ENCODE assay signal across 17 cellular contexts in the genomic region with DNA sequence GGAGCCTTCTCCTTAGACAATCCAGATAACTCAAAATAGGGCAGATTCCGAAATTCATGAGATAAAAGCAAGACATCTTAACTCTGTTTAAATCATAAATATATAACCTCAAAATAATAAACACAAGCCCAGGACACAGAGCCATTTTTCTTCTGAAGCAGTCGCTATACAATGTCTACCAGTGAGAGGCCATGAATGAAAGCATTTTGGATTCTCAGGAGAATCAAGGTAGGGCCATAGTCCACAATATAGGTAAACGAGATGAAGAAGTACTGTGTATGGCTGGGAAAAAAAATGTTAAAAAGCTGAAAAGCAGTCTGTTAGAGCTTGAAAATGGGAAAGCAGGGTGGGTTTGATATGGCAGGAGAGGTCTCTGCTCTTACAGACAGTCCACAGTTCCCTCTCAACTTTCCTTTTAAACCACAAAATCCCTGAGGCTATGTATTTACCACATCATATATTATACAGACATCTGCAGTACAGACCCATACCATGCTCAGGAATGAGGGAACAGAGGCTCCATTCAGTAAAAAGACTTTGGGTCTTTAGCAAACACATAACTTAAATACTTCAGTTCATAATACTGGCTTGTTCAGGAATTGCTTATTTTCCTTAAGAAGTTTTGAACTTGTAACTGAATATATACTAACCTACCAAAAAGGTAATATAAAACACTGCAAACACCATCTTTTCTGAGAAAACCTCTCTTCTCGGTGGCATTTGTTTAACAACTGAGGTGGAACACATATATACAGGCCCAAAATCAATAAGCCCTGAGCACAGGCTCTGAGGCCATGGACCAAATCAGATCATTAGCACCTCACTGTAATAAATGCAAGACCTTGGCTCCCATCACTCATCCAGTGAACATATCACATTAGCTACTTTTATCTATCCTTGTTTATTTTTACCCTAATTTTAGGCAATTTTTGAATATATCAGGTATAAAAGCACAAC.
DNase-seq lines count a peak whose midpoint lies in the region; ATAC-seq and TF ChIP-seq lines count a peak whose summit lies in the region.
"Had no signal": no experiment of that assay in that cellular context is flagged by ENCODE, and none has a peak within 500 bp of the region (broad histone marks: within the 10 kb centered on the region; RNA-seq: fewer than 3 reads in every experiment).

No MANE protein-coding gene starts in this region.

- no peak overlapping the region for H3K4me3 ChIP-seq in heart right ventricle
- H3K4me3 ChIP-seq in dorsolateral prefrontal cortex = no peak overlapping the region
- no peak overlapping the region for H3K4me3 ChIP-seq in neural progenitor cell
- H3K4me3 ChIP-seq: left lung, upper lobe of left lung had no signal

- no peaks in the 10 kb centered on the region for H3F3A ChIP-seq in neural progenitor cell (ENCODE audit: low read depth)

- H3K4me2 ChIP-seq in neural progenitor cell = no peak overlapping the region

- H3K27ac ChIP-seq in heart right ventricle = peak overlapping the region; percentile 16 to 89 (median 66)
- H3K27ac ChIP-seq in dorsolateral prefrontal cortex = peak overlapping the region in 43 of 59 donors; percentile 5 to 73 (median 51)
- no peak overlapping the region for H3K27ac ChIP-seq in neural progenitor cell
- H3K27ac ChIP-seq: left lung, upper lobe of left lung had no signal

- no peak overlapping the region for H3K9ac ChIP-seq in neural progenitor cell

- DNase-seq in heart right ventricle = no peak
- no peak for DNase-seq in Right ventricle myocardium inferior (ENCODE audit: missing footprints)
- no peak for DNase-seq in dorsolateral prefrontal cortex
- DNase-seq in type B pancreatic cell (ENCODE audit: extremely low spot score, unreplicated experiment) = no peak
- DNase-seq in neural progenitor cell (ENCODE audit: low spot score) = no peak
- DNase-seq in activated CD4-positive, alpha-beta memory T cell treated with anti-CD3 and anti-CD28 coated beads, Interleukin-2, amount 10 ng/mL, durations not matched to agents 7 days and 5 days = no peak
- no peak for DNase-seq in medulla oblongata (ENCODE audit: extremely low spot score)
- DNase-seq: activated CD8-positive, alpha-beta memory T cell treated with anti-CD3 and anti-CD28 coated beads for 24 hours; H7; left lung; natural killer cell; NCI-H524 treated with DMSO at 0.1 percent for 48 hours; retina; stimulated activated CD4-positive, alpha-beta T cell treated with anti-CD3 and anti-CD28 coated beads, Interleukin-2, amount 100 ng/mL, for 48 hours; upper lobe of left lung had no signal

- H3K27ac Mint-ChIP-seq in nephron (peak overlapping the region; percentile 29 to 83 (median 70)), type B pancreatic cell (peak overlapping the region; percentile 3), neural progenitor cell (no peak overlapping the region)
- H3K27ac Mint-ChIP-seq in activated CD4-positive, alpha-beta memory T cell treated with anti-CD3 and anti-CD28 coated beads, Interleukin-2, amount 10 ng/mL, durations not matched to agents 7 days and 5 days = no peak overlapping the region
- H3K27ac Mint-ChIP-seq: dendritic cell treated with granulocyte-macrophage colony-stimulating factor and Interleukin-4, amounts not matched to agents 40 ng/mL and 50 ng/mL, for 4 days; natural killer cell had no signal

- ATAC-seq in heart right ventricle (no peak), Right ventricle myocardium inferior (no peak)
- ATAC-seq: left lung, natural killer cell had no signal

- H3K27me3 Mint-ChIP-seq in nephron (ENCODE audit: low read depth) (no peaks in the 10 kb centered on the region), type B pancreatic cell (no peaks in the 10 kb centered on the region), neural progenitor cell (ENCODE audit: insufficient read depth, low read depth) (peaks cover 4% of the 10 kb centered on the region)
- peaks cover 7% of the 10 kb centered on the region for H3K27me3 Mint-ChIP-seq in activated CD4-positive, alpha-beta memory T cell treated with anti-CD3 and anti-CD28 coated beads, Interleukin-2, amount 10 ng/mL, durations not matched to agents 7 days and 5 days

- H3K36me3 ChIP-seq in heart right ventricle (no peaks in the 10 kb centered on the region), neural progenitor cell (no peaks in the 10 kb centered on the region)
- H3K36me3 ChIP-seq: left lung, upper lobe of left lung had no signal

- 65 to 74% methylated on average over 4 of the region's 4 CpGs for WGBS in heart right ventricle, 2 donors

- no peak overlapping the region for H2AFZ ChIP-seq in neural progenitor cell (replicated peaks)

- H3K4me3 Mint-ChIP-seq in nephron (no peak overlapping the region), type B pancreatic cell (no peak overlapping the region), neural progenitor cell (no peak overlapping the region)
- H3K4me3 Mint-ChIP-seq in activated CD4-positive, alpha-beta memory T cell treated with anti-CD3 and anti-CD28 coated beads, Interleukin-2, amount 10 ng/mL, durations not matched to agents 7 days and 5 days = no peak overlapping the region
- H3K4me3 Mint-ChIP-seq: dendritic cell treated with granulocyte-macrophage colony-stimulating factor and Interleukin-4, amounts not matched to agents 40 ng/mL and 50 ng/mL, for 4 days; natural killer cell had no signal

- CTCF ChIA-PET in activated CD4-positive, alpha-beta memory T cell treated with anti-CD3 and anti-CD28 coated beads, Interleukin-2, amount 10 ng/mL, durations not matched to agents 7 days and 5 days (lab: Charles Lee) = no interaction called here

- no peaks in the 10 kb centered on the region for H4K20me1 ChIP-seq in neural progenitor cell (ENCODE audit: low read depth)

- no peak for TF ChIP-seq CTCF in heart right ventricle (IDR thresholded peaks at IDR 0.05)
- no peak for TF ChIP-seq CTCF in dorsolateral prefrontal cortex (IDR thresholded peaks at IDR 0.05 in 54 of 56, conservative IDR thresholded peaks at IDR 0.05 in 2 of 56; ENCODE audit: low read depth in 1 of 56, partially characterized antibody in 56 of 56)
- TF ChIP-seq CTCF in nephron (IDR thresholded peaks at IDR 0.05; ENCODE audit: unreplicated experiment in 3 of 3) = no peak
- TF ChIP-seq CTCF in type B pancreatic cell (conservative IDR thresholded peaks at IDR 0.05) = no peak
- no peak for TF ChIP-seq CTCF in neural progenitor cell (IDR thresholded peaks at IDR 0.05)

- no peaks in the 10 kb centered on the region for H3K27me3 ChIP-seq in heart right ventricle
- H3K27me3 ChIP-seq in dorsolateral prefrontal cortex = no peaks in the 10 kb centered on the region
- H3K27me3 ChIP-seq in neural progenitor cell = no peaks in the 10 kb centered on the region
- H3K27me3 ChIP-seq: left lung, upper lobe of left lung had no signal

- intact Hi-C loops in heart right ventricle (cut with DNase I) (no loop called here), Right ventricle myocardium inferior (cut with DNase I) (no loop called here), dorsolateral prefrontal cortex (cut with DNase I) (no loop called here)

- H3K9me3 ChIP-seq in heart right ventricle (no peaks in the 10 kb centered on the region), neural progenitor cell (ENCODE audit: low read depth) (no peaks in the 10 kb centered on the region)
- H3K9me3 ChIP-seq: left lung, upper lobe of left lung had no signal

- POLR2A ChIA-PET in activated CD4-positive, alpha-beta memory T cell treated with anti-CD3 and anti-CD28 coated beads, Interleukin-2, amount 10 ng/mL, durations not matched to agents 7 days and 5 days (lab: Charles Lee) = no interaction called here

- H3K4me1 ChIP-seq in heart right ventricle (peaks cover 14 to 76% (median 49%) of the 10 kb centered on the region in 9 donors), neural progenitor cell (no peaks in the 10 kb centered on the region)

- H3K36me3 Mint-ChIP-seq in nephron (ENCODE audit: low read depth) (no peaks in the 10 kb centered on the region), type B pancreatic cell (no peaks in the 10 kb centered on the region), neural progenitor cell (peaks cover 2% of the 10 kb centered on the region)
- no peaks in the 10 kb centered on the region for H3K36me3 Mint-ChIP-seq in activated CD4-positive, alpha-beta memory T cell treated with anti-CD3 and anti-CD28 coated beads, Interleukin-2, amount 10 ng/mL, durations not matched to agents 7 days and 5 days (ENCODE audit: low read depth)
- H3K36me3 Mint-ChIP-seq: natural killer cell had no signal

- H3K4me1 Mint-ChIP-seq in nephron (peaks cover 42% of the 10 kb centered on the region), type B pancreatic cell (ENCODE audit: unreplicated experiment) (peaks cover 26% of the 10 kb centered on the region), neural progenitor cell (peaks cover under 1% of the 10 kb centered on the region)
- no peaks in the 10 kb centered on the region for H3K4me1 Mint-ChIP-seq in activated CD4-positive, alpha-beta memory T cell treated with anti-CD3 and anti-CD28 coated beads, Interleukin-2, amount 10 ng/mL, durations not matched to agents 7 days and 5 days
- H3K4me1 Mint-ChIP-seq: natural killer cell had no signal

- H3K9me3 Mint-ChIP-seq in nephron (no peaks in the 10 kb centered on the region), type B pancreatic cell (no peaks in the 10 kb centered on the region), neural progenitor cell (no peaks in the 10 kb centered on the region)
- H3K9me3 Mint-ChIP-seq in activated CD4-positive, alpha-beta memory T cell treated with anti-CD3 and anti-CD28 coated beads, Interleukin-2, amount 10 ng/mL, durations not matched to agents 7 days and 5 days = no peaks in the 10 kb centered on the region
- H3K9me3 Mint-ChIP-seq: dendritic cell treated with granulocyte-macrophage colony-stimulating factor and Interleukin-4, amounts not matched to agents 40 ng/mL and 50 ng/mL, for 4 days; natural killer cell had no signal

- no peaks in the 10 kb centered on the region for H3K79me2 ChIP-seq in neural progenitor cell (ENCODE audit: low read depth)

Comparison
In these comparisons a context has a peak if more than half of its experiments do, and no peak if none do; other contexts are left out.
1. H3K27ac Mint-ChIP-seq: peak in nephron (3 of 3) and type B pancreatic cell (single experiment); none in neural progenitor cell (single experiment) and activated CD4-positive, alpha-beta memory T cell treated with anti-CD3 and anti-CD28 coated beads, Interleukin-2, amount 10 ng/mL, durations not matched to agents 7 days and 5 days (single experiment).